ENCODE assay signal across 2 cellular contexts in the genomic region with DNA sequence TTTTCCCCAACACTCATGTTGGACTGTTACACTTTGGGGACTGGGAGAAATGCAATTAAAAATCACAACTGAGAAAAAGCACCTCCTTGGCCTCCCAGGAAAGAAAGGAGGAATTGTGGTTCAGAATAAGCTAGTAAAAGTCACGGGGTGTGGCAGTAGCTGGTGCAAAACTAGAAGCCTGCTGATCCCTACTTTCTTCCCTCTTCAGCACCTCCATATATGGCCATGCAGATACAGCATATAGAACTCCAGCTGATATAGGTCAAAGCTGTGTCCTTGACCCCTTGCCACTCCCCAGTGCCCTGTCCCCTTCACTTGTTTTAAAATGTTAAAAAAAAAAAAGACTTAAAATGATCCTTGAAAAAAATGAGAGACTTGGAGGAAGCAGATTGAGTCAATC.
TF ChIP-seq lines count a peak whose summit lies in the region.

No MANE protein-coding gene starts in this region.

TF ChIP-seq in HepG2, 621 proteins besides CTCF, POLR2A, EP300 and RAD21:
- TF ChIP-seq SAFB2 (CRISPR knock-in tag; IDR thresholded peaks at IDR 0.05; ENCODE audit: borderline replicate concordance, low read depth) (no peak), SRF (IDR thresholded peaks at IDR 0.05; ENCODE audit: low read depth, low read length) (peak; percentile 63; the same call in 1 of the 2 replicates), ZNF17 (CRISPR knock-in tag; IDR thresholded peaks at IDR 0.05) (no peak)

TF ChIP-seq in WTC11, 78 proteins besides CTCF, POLR2A, EP300 and RAD21:
- TF ChIP-seq, protein P1, sequence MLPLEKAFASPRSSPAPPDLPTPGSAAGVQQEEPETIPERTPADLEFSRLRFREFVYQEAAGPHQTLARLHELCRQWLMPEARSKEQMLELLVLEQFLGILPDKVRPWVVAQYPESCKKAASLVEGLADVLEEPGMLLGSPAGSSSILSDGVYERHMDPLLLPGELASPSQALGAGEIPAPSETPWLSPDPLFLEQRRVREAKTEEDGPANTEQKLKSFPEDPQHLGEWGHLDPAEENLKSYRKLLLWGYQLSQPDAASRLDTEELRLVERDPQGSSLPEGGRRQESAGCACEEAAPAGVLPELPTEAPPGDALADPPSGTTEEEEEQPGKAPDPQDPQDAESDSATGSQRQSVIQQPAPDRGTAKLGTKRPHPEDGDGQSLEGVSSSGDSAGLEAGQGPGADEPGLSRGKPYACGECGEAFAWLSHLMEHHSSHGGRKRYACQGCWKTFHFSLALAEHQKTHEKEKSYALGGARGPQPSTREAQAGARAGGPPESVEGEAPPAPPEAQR (CRISPR knock-in tag; IDR thresholded peaks at IDR 0.05) = no peak
- no peak for TF ChIP-seq MXD4 (CRISPR knock-in tag; IDR thresholded peaks at IDR 0.05; ENCODE audit: borderline replicate concordance)
